In genomic region chr2:46431481-46432235, GRCh38 we compare ENCODE assay signal across 17 cellular contexts. TPM values are rescaled to one million over a fixed set of nuclear protein-coding genes. Genes with fewer than 3 reads are reported as not detected.
DNase-seq lines count a peak whose midpoint lies in the region; ATAC-seq lines count a peak whose summit lies in the region.
"Had no signal": no experiment of that assay in that cellular context is flagged by ENCODE, and none has a peak within 500 bp of the region (broad histone marks: within the 10 kb centered on the region; RNA-seq: fewer than 3 reads in every experiment).

No MANE protein-coding gene starts in this region.

- CTCF ChIA-PET in activated CD8-positive, alpha-beta memory T cell treated with anti-CD3 and anti-CD28 coated beads, Interleukin-2, amount 10 ng/mL, durations not matched to agents 7 days and 5 days (lab: Charles Lee): no interaction called here

- H3K27ac Mint-ChIP-seq in activated CD8-positive, alpha-beta memory T cell treated with anti-CD3 and anti-CD28 coated beads, Interleukin-2, amount 10 ng/mL, durations not matched to agents 7 days and 5 days: no peak overlapping the region
- H3K27ac Mint-ChIP-seq: WTC11 had no signal

- no peak overlapping the region for H3K4me3 Mint-ChIP-seq in activated CD8-positive, alpha-beta memory T cell treated with anti-CD3 and anti-CD28 coated beads, Interleukin-2, amount 10 ng/mL, durations not matched to agents 7 days and 5 days
- H3K4me3 Mint-ChIP-seq: WTC11 had no signal

- peak; percentile 34 for DNase-seq in NCI-H2171 treated with DMSO at 0.1 percent for 48 hours (lab: John Stamatoyannopoulos, UW)
- no peak for DNase-seq in NCI-H2171 (lab: John Stamatoyannopoulos, UW)
- peak; percentile 33 for DNase-seq in HS-5 (ENCODE audit: low read depth)
- peak; percentile 73 for DNase-seq in amniotic epithelial cell (ENCODE audit: low read depth)
- peak; percentile 73 for DNase-seq in iris pigment epithelial cell (ENCODE audit: low read depth)
- DNase-seq in retina: no peak
- DNase-seq in activated CD8-positive, alpha-beta memory T cell treated with anti-CD3 and anti-CD28 coated beads, Interleukin-2, amount 10 ng/mL, durations not matched to agents 7 days and 5 days: no peak
- DNase-seq in KBM-7: no peak
- DNase-seq: 8988T, adrenal gland, gastrocnemius medialis, MG63, OCI-M1 had no signal

- no peak for ATAC-seq in activated CD8-positive, alpha-beta memory T cell treated with anti-CD3 and anti-CD28 coated beads, Interleukin-2, amount 10 ng/mL, durations not matched to agents 7 days and 5 days
- ATAC-seq: gastrocnemius medialis, HCT116, WTC11 had no signal

- in situ Hi-C loops in KBM-7 (cut with MboI; ENCODE audit: low pct_unique_long_range_greater_than_20kb, low sequenced_read_pairs): no loop called here

- H3K36me3 Mint-ChIP-seq in activated CD8-positive, alpha-beta memory T cell treated with anti-CD3 and anti-CD28 coated beads, Interleukin-2, amount 10 ng/mL, durations not matched to agents 7 days and 5 days: peaks cover 3% of the 10 kb centered on the region
- H3K36me3 Mint-ChIP-seq: WTC11 had no signal

- peaks cover 4% of the 10 kb centered on the region for H3K9me3 Mint-ChIP-seq in activated CD8-positive, alpha-beta memory T cell treated with anti-CD3 and anti-CD28 coated beads, Interleukin-2, amount 10 ng/mL, durations not matched to agents 7 days and 5 days (ENCODE audit: low read depth)

- H3K27me3 Mint-ChIP-seq in activated CD8-positive, alpha-beta memory T cell treated with anti-CD3 and anti-CD28 coated beads, Interleukin-2, amount 10 ng/mL, durations not matched to agents 7 days and 5 days: no peaks in the 10 kb centered on the region

- H3K4me1 Mint-ChIP-seq in activated CD8-positive, alpha-beta memory T cell treated with anti-CD3 and anti-CD28 coated beads, Interleukin-2, amount 10 ng/mL, durations not matched to agents 7 days and 5 days: peaks cover 24% of the 10 kb centered on the region

RNA-seq across cellular contexts. Expression of gene TMEM247, which starts 47.7 kb away (rescaled TPM):
- not detected for total RNA-seq in activated CD8-positive, alpha-beta memory T cell treated with anti-CD3 and anti-CD28 coated beads, Interleukin-2, amount 10 ng/mL, durations not matched to agents 7 days and 5 days
- total RNA-seq: adrenal gland, dermis microvascular lymphatic vessel endothelial cell, gastrocnemius medialis, lung microvascular endothelial cell, WTC11 had no signal

Comparison
In these comparisons a context has a peak if more than half of its experiments do, and no peak if none do; other contexts are left out.
1. DNase-seq: peak in NCI-H2171 treated with DMSO at 0.1 percent for 48 hours (single experiment), HS-5 (single experiment), amniotic epithelial cell (single experiment) and iris pigment epithelial cell (single experiment); none in NCI-H2171 (single experiment), retina (single experiment), activated CD8-positive, alpha-beta memory T cell treated with anti-CD3 and anti-CD28 coated beads, Interleukin-2, amount 10 ng/mL, durations not matched to agents 7 days and 5 days (single experiment) and KBM-7 (single experiment).